In the genomic region with DNA sequence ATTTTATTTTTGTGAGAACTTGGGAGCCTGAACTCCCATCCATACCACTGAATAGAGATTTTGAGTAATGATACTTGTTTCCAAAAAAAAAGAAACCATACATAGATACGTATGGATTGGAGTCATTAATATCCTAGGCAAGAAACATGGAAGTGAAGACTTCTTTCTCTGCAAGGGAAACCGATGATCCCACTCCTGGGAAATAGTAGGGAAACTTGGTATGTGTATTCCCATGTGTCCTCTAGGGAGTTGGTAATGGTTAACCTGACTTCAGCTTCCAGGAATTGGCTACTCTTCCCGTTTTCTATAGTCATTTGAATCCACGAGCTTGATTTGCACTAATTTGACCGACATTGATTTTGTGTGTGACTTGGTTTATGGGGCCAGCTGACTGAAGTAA, we compare ENCODE assay signal across 14 cellular contexts. TPM values are rescaled to one million over a fixed set of nuclear protein-coding genes. Genes with fewer than 3 reads are reported as not detected.
DNase-seq lines count a peak whose midpoint lies in the region; ATAC-seq lines count a peak whose summit lies in the region.
"Had no signal": no experiment of that assay in that cellular context is flagged by ENCODE, and none has a peak within 500 bp of the region (broad histone marks: within the 10 kb centered on the region; RNA-seq: fewer than 3 reads in every experiment).

No MANE protein-coding gene starts in this region.

- peaks cover 59 to 95% of the 10 kb centered on the region in 2 donors for H3K36me3 Mint-ChIP-seq in activated T-cell treated with anti-CD3 and anti-CD28 coated beads, Interleukin-2, amount 50 U/mL, for 72 hours (ENCODE audit: insufficient read depth in 2 of 2)
- H3K36me3 Mint-ChIP-seq in activated naive CD8-positive, alpha-beta T cell treated with anti-CD3 and anti-CD28 coated beads, Interleukin-2, amount 50 U/mL, for 24 hours (ENCODE audit: low read depth) = peaks cover 95% of the 10 kb centered on the region
- peaks cover 92% of the 10 kb centered on the region for H3K36me3 Mint-ChIP-seq in stimulated activated memory B cell treated with anti-CD40 and anti-IgM and Interleukin-4, amounts not matched to agents 10 μg/mL and 1 μg/mL and 100 μg/mL, for 72 hours

- no peaks in the 10 kb centered on the region for H3K9me3 Mint-ChIP-seq in activated T-cell treated with anti-CD3 and anti-CD28 coated beads, Interleukin-2, amount 50 U/mL, for 72 hours
- H3K9me3 Mint-ChIP-seq in activated naive CD8-positive, alpha-beta T cell treated with anti-CD3 and anti-CD28 coated beads, Interleukin-2, amount 50 U/mL, for 24 hours = no peaks in the 10 kb centered on the region
- no peaks in the 10 kb centered on the region for H3K9me3 Mint-ChIP-seq in stimulated activated memory B cell treated with anti-CD40 and anti-IgM and Interleukin-4, amounts not matched to agents 10 μg/mL and 1 μg/mL and 100 μg/mL, for 72 hours

- no peak for ATAC-seq in activated T-cell treated with anti-CD3 and anti-CD28 coated beads, Interleukin-2, amount 50 U/mL, for 72 hours (replicated peaks in 1 of 2)
- ATAC-seq in activated naive CD8-positive, alpha-beta T cell treated with anti-CD3 and anti-CD28 coated beads, Interleukin-2, amount 50 U/mL, for 24 hours = no peak
- ATAC-seq in stimulated activated memory B cell treated with anti-CD40 and anti-IgM and Interleukin-4, amounts not matched to agents 10 μg/mL and 1 μg/mL and 100 μg/mL, for 72 hours = no peak
- ATAC-seq in HG03095 (IDR thresholded peaks at IDR 0.05; ENCODE audit: unreplicated experiment) = no peak
- ATAC-seq: gastroesophageal sphincter had no signal

- no peaks in the 10 kb centered on the region for H3K27me3 Mint-ChIP-seq in activated T-cell treated with anti-CD3 and anti-CD28 coated beads, Interleukin-2, amount 50 U/mL, for 72 hours (ENCODE audit: low read depth)
- no peaks in the 10 kb centered on the region for H3K27me3 Mint-ChIP-seq in activated naive CD8-positive, alpha-beta T cell treated with anti-CD3 and anti-CD28 coated beads, Interleukin-2, amount 50 U/mL, for 24 hours
- no peaks in the 10 kb centered on the region for H3K27me3 Mint-ChIP-seq in stimulated activated memory B cell treated with anti-CD40 and anti-IgM and Interleukin-4, amounts not matched to agents 10 μg/mL and 1 μg/mL and 100 μg/mL, for 72 hours

- DNase-seq in activated T-cell treated with anti-CD3 and anti-CD28 coated beads, Interleukin-2, amount 50 U/mL, for 72 hours = no peak
- DNase-seq in activated T-cell treated with anti-CD3 and anti-CD28 coated beads for 4 hours (no peak), D341Med (ENCODE audit: low spot score) (no peak)
- no peak for DNase-seq in activated naive CD8-positive, alpha-beta T cell treated with anti-CD3 and anti-CD28 coated beads, Interleukin-2, amount 50 U/mL, for 24 hours
- DNase-seq: DMS153; NCI-H1092 treated with DMSO at 0.1 percent for 48 hours; NCI-H2227 treated with DMSO at 0.1 percent for 48 hours; SJCRH30; stimulated activated CD8-positive, alpha-beta memory T cell treated with anti-CD3 and anti-CD28 coated beads, Interleukin-4, amount 100 ng/mL, for 48 hours had no signal

- H3K4me3 Mint-ChIP-seq in activated T-cell treated with anti-CD3 and anti-CD28 coated beads, Interleukin-2, amount 50 U/mL, for 72 hours = peak overlapping the region; percentile 56 to 71
- H3K4me3 Mint-ChIP-seq in activated naive CD8-positive, alpha-beta T cell treated with anti-CD3 and anti-CD28 coated beads, Interleukin-2, amount 50 U/mL, for 24 hours = peak overlapping the region; percentile 97
- no peak overlapping the region for H3K4me3 Mint-ChIP-seq in stimulated activated memory B cell treated with anti-CD40 and anti-IgM and Interleukin-4, amounts not matched to agents 10 μg/mL and 1 μg/mL and 100 μg/mL, for 72 hours

- H3K4me1 Mint-ChIP-seq in activated T-cell treated with anti-CD3 and anti-CD28 coated beads, Interleukin-2, amount 50 U/mL, for 72 hours (ENCODE audit: low read depth) = peaks cover 92% of the 10 kb centered on the region
- peaks cover 87% of the 10 kb centered on the region for H3K4me1 Mint-ChIP-seq in activated naive CD8-positive, alpha-beta T cell treated with anti-CD3 and anti-CD28 coated beads, Interleukin-2, amount 50 U/mL, for 24 hours
- H3K4me1 Mint-ChIP-seq in stimulated activated memory B cell treated with anti-CD40 and anti-IgM and Interleukin-4, amounts not matched to agents 10 μg/mL and 1 μg/mL and 100 μg/mL, for 72 hours = peaks cover 74% of the 10 kb centered on the region

- H3K27ac Mint-ChIP-seq in activated T-cell treated with anti-CD3 and anti-CD28 coated beads, Interleukin-2, amount 50 U/mL, for 72 hours = peak overlapping the region; percentile 89
- H3K27ac Mint-ChIP-seq in activated naive CD8-positive, alpha-beta T cell treated with anti-CD3 and anti-CD28 coated beads, Interleukin-2, amount 50 U/mL, for 24 hours = peak overlapping the region; percentile 87
- peak overlapping the region; percentile 58 for H3K27ac Mint-ChIP-seq in stimulated activated memory B cell treated with anti-CD40 and anti-IgM and Interleukin-4, amounts not matched to agents 10 μg/mL and 1 μg/mL and 100 μg/mL, for 72 hours

RNA-seq across cellular contexts. Expression of a gene that starts 5.4 kb away (rescaled TPM):
- 100 to 1,000 TPM; 411 to 528 TPM for total RNA-seq in activated T-cell treated with anti-CD3 and anti-CD28 coated beads, Interleukin-2, amount 50 U/mL, for 72 hours

RNA-seq across cellular contexts. Expression of a gene that starts 17.2 kb away (rescaled TPM):
- total RNA-seq in activated T-cell treated with anti-CD3 and anti-CD28 coated beads, Interleukin-2, amount 50 U/mL, for 72 hours = 10 to 100 TPM in 1 of 2 donors, 1 to 10 TPM in 1; 7.4 to 13.6 TPM
- total RNA-seq: SJCRH30 had no signal

RNA-seq across cellular contexts. Expression of a gene that starts 28.6 kb away (rescaled TPM):
- under 1 TPM in 1 of 2 donors, not detected in 1; 0.05 TPM for total RNA-seq in activated T-cell treated with anti-CD3 and anti-CD28 coated beads, Interleukin-2, amount 50 U/mL, for 72 hours
- total RNA-seq: bronchial epithelial cell had no signal

RNA-seq across cellular contexts. Expression of a gene that starts 31.6 kb away (rescaled TPM):
- not detected for total RNA-seq in activated T-cell treated with anti-CD3 and anti-CD28 coated beads, Interleukin-2, amount 50 U/mL, for 72 hours
- total RNA-seq: bronchial epithelial cell, posterior vena cava, SJCRH30 had no signal

RNA-seq across cellular contexts. Expression of a gene that starts 35.5 kb away (rescaled TPM):
- under 1 TPM; 0.19 TPM for total RNA-seq in activated T-cell treated with anti-CD3 and anti-CD28 coated beads, Interleukin-2, amount 50 U/mL, for 72 hours
